Comparison of ENCODE assay signal across 17 cellular contexts in the genomic region with DNA sequence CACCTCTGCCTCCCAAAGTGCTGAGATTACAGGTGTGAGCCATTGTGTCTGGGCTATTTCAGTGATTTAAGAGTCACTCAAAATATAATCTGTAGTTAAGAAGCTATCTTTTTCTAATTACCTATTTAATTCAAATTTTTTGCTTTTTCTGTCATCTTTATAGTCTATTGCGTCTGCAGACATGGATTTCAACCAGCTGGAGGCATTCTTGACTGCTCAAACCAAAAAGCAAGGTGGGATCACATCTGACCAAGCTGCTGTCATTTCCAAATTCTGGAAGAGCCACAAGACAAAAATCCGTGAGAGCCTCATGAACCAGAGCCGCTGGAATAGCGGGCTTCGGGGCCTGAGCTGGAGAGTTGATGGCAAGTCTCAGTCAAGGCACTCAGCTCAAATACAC.
DNase-seq lines count a peak whose midpoint lies in the region; ATAC-seq, FAIRE-seq and TF ChIP-seq lines count a peak whose summit lies in the region.
"Had no signal": no experiment of that assay in that cellular context is flagged by ENCODE, and none has a peak within 500 bp of the region (broad histone marks: within the 10 kb centered on the region; RNA-seq: fewer than 3 reads in every experiment).

No MANE protein-coding gene starts in this region.

- DNase-seq in HepG2 (ENCODE audit: low spot score) (no peak), right lobe of liver (no peak), OCI-LY7 (ENCODE audit: low spot score) (no peak), mesendoderm (peak; percentile 34), iPS-NIHi11 (ENCODE audit: low spot score) (no peak), SIG-M5 treated with dmso at 0.1 percent for 504 hours (lab: John Stamatoyannopoulos, UW; ENCODE audit: unreplicated experiment) (no peak)
- no peak for DNase-seq in naive thymus-derived CD8-positive, alpha-beta T cell
- DNase-seq: ACHN; C1 segment of cervical spinal cord; Calu3; CD4-positive, alpha-beta T cell; DMS 273 treated with DMSO at 0.1 percent for 48 hours; GM23248; HCEC 1CT had no signal

- no peaks in the 10 kb centered on the region for H3K9me3 Mint-ChIP-seq in naive thymus-derived CD8-positive, alpha-beta T cell
- H3K9me3 Mint-ChIP-seq: CD4-positive, alpha-beta T cell had no signal

- H3K36me3 ChIP-seq in HepG2 (replicated peaks in 1 of 2; ENCODE audit: control insufficient read depth in 1 of 2, insufficient read depth in 2 of 2, low read length in 2 of 2) (no peaks in the 10 kb centered on the region), right lobe of liver (peaks cover 0 to 8% (median 0%) of the 10 kb centered on the region in 4 donors), OCI-LY7 (ENCODE audit: insufficient read depth, low read length) (peaks cover 7% of the 10 kb centered on the region; the same call in 1 of the 2 replicates), mesendoderm (ENCODE audit: control insufficient read depth, insufficient read depth, low read length) (no peaks in the 10 kb centered on the region)

- in situ Hi-C loops in HepG2 (cut with HindIII; ENCODE audit: extremely low pct_ligation_motif_present, low pct_unique_long_range_greater_than_20kb), result no loop called here

- TF ChIP-seq RAD21 in HepG2 (CRISPR knock-in tag; IDR thresholded peaks at IDR 0.05), result no peak

- WGBS in HepG2 (ENCODE audit: low lambda C conversion rate), result 97% methylated on average over 5 of the region's 5 CpGs
- WGBS in right lobe of liver (ENCODE audit: insufficient coverage, low coverage, low lambda C conversion rate, missing lambda C conversion rate), result 96% methylated on average over 5 of the region's 5 CpGs
- no CpG with 5 or more reads among the region's 5 CpGs for WGBS in mesendoderm (ENCODE audit: extremely low coverage, insufficient coverage, low lambda C conversion rate)

- H4K20me1 ChIP-seq in HepG2 (ENCODE audit: insufficient read depth, low read length) (no peaks in the 10 kb centered on the region), OCI-LY7 (ENCODE audit: insufficient read depth, low read length) (no peaks in the 10 kb centered on the region)

- no peak overlapping the region for H4K5ac ChIP-seq in mesendoderm (ENCODE audit: low read length)

- intact Hi-C loops in HepG2 (cut with micrococcal nuclease; ENCODE audit: unreplicated experiment), result no loop called here
- intact Hi-C loops in right lobe of liver (cut with DNase I), result no loop called here
- intact Hi-C loops in OCI-LY7 (cut with micrococcal nuclease; ENCODE audit: unreplicated experiment), result no loop called here

- H3K4me1 ChIP-seq in HepG2 (ENCODE audit: insufficient read depth, low read length), result no peaks in the 10 kb centered on the region
- no peaks in the 10 kb centered on the region for H3K4me1 ChIP-seq in right lobe of liver
- peaks cover 15% of the 10 kb centered on the region for H3K4me1 ChIP-seq in OCI-LY7 (ENCODE audit: insufficient read depth, low read length, poor library complexity, severe bottlenecking)
- no peaks in the 10 kb centered on the region for H3K4me1 ChIP-seq in mesendoderm (ENCODE audit: control insufficient read depth, low read depth, low read length)

- POLR2A ChIA-PET in HepG2 (lab: Yijun Ruan, JAX) (no interaction called here), OCI-LY7 (lab: Charles Lee) (interaction anchor here (0.8 to 1.1 kb wide), 3 partner anchors 9 to 23 kb away, joined by 3 to 5 read pairs (median 3); no protein-coding TSS in a partner anchor)
- POLR2A ChIA-PET in naive thymus-derived CD8-positive, alpha-beta T cell (lab: Charles Lee), result no interaction called here

- no peak for ATAC-seq in HepG2
- ATAC-seq in right lobe of liver, result no peak
- no peak for ATAC-seq in naive thymus-derived CD8-positive, alpha-beta T cell
- ATAC-seq: K562 had no signal

- H2AK5ac ChIP-seq in mesendoderm (ENCODE audit: low read length), result no peak overlapping the region

- no peak overlapping the region for H3K27ac ChIP-seq in HepG2 (ENCODE audit: extremely low read length, insufficient read depth, low read length)
- no peak overlapping the region for H3K27ac ChIP-seq in right lobe of liver
- H3K27ac ChIP-seq in OCI-LY7 (ENCODE audit: low read depth, low read length, poor library complexity, severe bottlenecking), result no peak overlapping the region
- no peak overlapping the region for H3K27ac ChIP-seq in mesendoderm (ENCODE audit: low read depth, low read length)
- H3K27ac ChIP-seq: GM23248, HL-60 had no signal

- TF ChIP-seq EP300 in HepG2 (IDR thresholded peaks at IDR 0.05; ENCODE audit: low read depth in 2 of 2, low read length in 2 of 2) (no peak), HepG2 (CRISPR knock-in tag; IDR thresholded peaks at IDR 0.05; ENCODE audit: borderline replicate concordance) (no peak)

- peak overlapping the region; percentile 5 for H4K8ac ChIP-seq in mesendoderm (ENCODE audit: low read depth, low read length)

- no peaks in the 10 kb centered on the region for H3K9me2 ChIP-seq in OCI-LY7 (ENCODE audit: insufficient read depth, low read length)

- H3K4me3 ChIP-seq in HepG2 (replicated peaks in 1 of 3; ENCODE audit: insufficient read depth in 1 of 3, low read depth in 2 of 3, low read length in 3 of 3) (no peak overlapping the region), right lobe of liver (no peak overlapping the region), OCI-LY7 (ENCODE audit: low read depth, low read length, poor library complexity, severe bottlenecking) (no peak overlapping the region), mesendoderm (ENCODE audit: low read length) (no peak overlapping the region)
- H3K4me3 ChIP-seq: GM23248, K562 had no signal

- no peak for FAIRE-seq in HepG2 (lab: Jason Lieb, UNC)
- FAIRE-seq: GM18507, K562 had no signal

- no TSS peak for BruUV-seq in HepG2 (replicated peaks; lab: Mats Ljungman, UMichigan)
- no TSS peak for BruUV-seq in OCI-LY7 (replicated peaks; lab: Mats Ljungman, UMichigan)

- peak overlapping the region; percentile 57 for H3K56ac ChIP-seq in mesendoderm (ENCODE audit: low read length)

- H3K4me2 ChIP-seq in HepG2 (ENCODE audit: low read depth, low read length) (no peak overlapping the region), OCI-LY7 (ENCODE audit: low read length) (no peak overlapping the region), mesendoderm (ENCODE audit: low read length) (no peak overlapping the region)

- CTCF ChIA-PET in HepG2 (lab: Yijun Ruan, JAX; ENCODE audit: low intra/inter-chr PET ratio, low total read pairs), result no interaction called here
- CTCF ChIA-PET in OCI-LY7 (lab: Charles Lee; ENCODE audit: unreplicated experiment), result no interaction called here

- H3K27me3 ChIP-seq in HepG2 (ENCODE audit: control insufficient read depth in 1 of 2, insufficient read depth in 2 of 2, low read length in 2 of 2) (no peaks in the 10 kb centered on the region), right lobe of liver (no peaks in the 10 kb centered on the region), mesendoderm (ENCODE audit: insufficient read depth, low read length, poor library complexity) (no peaks in the 10 kb centered on the region)

- H3K27me3 Mint-ChIP-seq in naive thymus-derived CD8-positive, alpha-beta T cell, result no peaks in the 10 kb centered on the region
- H3K27me3 Mint-ChIP-seq: CD4-positive, alpha-beta T cell had no signal

- TF ChIP-seq CTCF in HepG2 (CRISPR knock-in tag; IDR thresholded peaks at IDR 0.05) (no peak), right lobe of liver (IDR thresholded peaks at IDR 0.05) (no peak), OCI-LY7 (conservative IDR thresholded peaks at IDR 0.05; ENCODE audit: low read length) (peak; percentile 50)

- H2BK15ac ChIP-seq in mesendoderm (replicated peaks; ENCODE audit: low read depth), result no peak overlapping the region

- no peak for TF ChIP-seq POLR2A in HepG2 (IDR thresholded peaks at IDR 0.05; ENCODE audit: insufficient read depth in 1 of 2, low read depth in 2 of 2, low read length in 2 of 2)
- TF ChIP-seq POLR2A in right lobe of liver (IDR thresholded peaks at IDR 0.05), result no peak

- H3K27ac Mint-ChIP-seq in naive thymus-derived CD8-positive, alpha-beta T cell, result no peak overlapping the region
- H3K27ac Mint-ChIP-seq: CD4-positive, alpha-beta T cell had no signal

- H2BK120ac ChIP-seq in mesendoderm (ENCODE audit: low read depth, low read length), result no peak overlapping the region

- H3K4me3 Mint-ChIP-seq in naive thymus-derived CD8-positive, alpha-beta T cell, result no peak overlapping the region
- H3K4me3 Mint-ChIP-seq: CD4-positive, alpha-beta T cell had no signal

- H3K79me1 ChIP-seq in mesendoderm (ENCODE audit: low read length), result no peaks in the 10 kb centered on the region

- no peak overlapping the region for H3K4ac ChIP-seq in mesendoderm (ENCODE audit: low read depth, low read length)

- H3K9ac ChIP-seq in HepG2 (ENCODE audit: insufficient read depth, low read depth, low read length) (no peak overlapping the region), mesendoderm (ENCODE audit: low read length) (no peak overlapping the region)
- H3K9ac ChIP-seq: GM23248 had no signal

- no peak overlapping the region for H3K23ac ChIP-seq in mesendoderm (ENCODE audit: low read length)

- H3K79me2 ChIP-seq in HepG2 (ENCODE audit: insufficient read depth, low read length) (no peaks in the 10 kb centered on the region), OCI-LY7 (ENCODE audit: insufficient read depth, low read depth, low read length) (no peaks in the 10 kb centered on the region), mesendoderm (ENCODE audit: control insufficient read depth, insufficient read depth, low read length) (no peaks in the 10 kb centered on the region)

- peaks cover 0 to 32% (median 22%) of the 10 kb centered on the region in 3 donors for H3K36me3 Mint-ChIP-seq in naive thymus-derived CD8-positive, alpha-beta T cell

- peaks cover 0 to 8% (median 3%) of the 10 kb centered on the region in 4 donors for H3K4me1 Mint-ChIP-seq in naive thymus-derived CD8-positive, alpha-beta T cell

- peak overlapping the region; percentile 75 for H3K18ac ChIP-seq in mesendoderm (ENCODE audit: low read length)

- H2AFZ ChIP-seq in HepG2 (ENCODE audit: low read length), result no peak overlapping the region
- no peak overlapping the region for H2AFZ ChIP-seq in OCI-LY7 (ENCODE audit: low read length)
- H2AFZ ChIP-seq: GM23248 had no signal

- no peaks in the 10 kb centered on the region for H3K9me3 ChIP-seq in HepG2 (ENCODE audit: low read length)
- no peaks in the 10 kb centered on the region for H3K9me3 ChIP-seq in right lobe of liver
- 0 out of 2 replicates have a peak, but pooled peaks cover 7% of the 10 kb centered on the region for H3K9me3 ChIP-seq in OCI-LY7 (ENCODE audit: low read length)

- no peak overlapping the region for H2BK5ac ChIP-seq in mesendoderm (ENCODE audit: low read length)

TF ChIP-seq in HepG2, 621 proteins besides CTCF, POLR2A, EP300 and RAD21:
- TF ChIP-seq STAG1 (CRISPR knock-in tag; IDR thresholded peaks at IDR 0.05) (peak; percentile 31; the same call in 1 of the 2 replicates), ZNF33B (CRISPR knock-in tag; IDR thresholded peaks at IDR 0.05) (no peak)
TF ChIP-seq in HepG2: peak in this region for 1.
